ENCODE assay signal across 9 cellular contexts in the genomic region with DNA sequence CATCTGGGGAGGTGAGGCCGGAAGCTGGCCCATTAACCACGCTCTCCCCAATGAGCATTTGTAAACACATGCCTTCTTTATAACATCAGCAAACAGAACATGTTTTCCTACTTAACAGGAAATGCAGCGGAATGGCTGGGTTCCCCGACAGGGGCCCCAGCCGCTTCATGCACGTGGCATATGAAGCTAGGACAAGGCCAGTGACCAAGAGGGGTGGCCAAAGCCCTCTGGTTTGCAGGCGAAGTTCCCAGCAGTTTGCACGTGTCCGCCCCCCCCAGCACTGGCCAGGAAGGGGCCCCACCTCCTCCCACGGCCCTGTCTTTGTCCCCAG. TPM values are rescaled to one million over a fixed set of nuclear protein-coding genes. Genes with fewer than 3 reads are reported as not detected.
A peak's percentile ranks its signal among the peaks of the same experiment; 100 is the strongest.
DNase-seq lines count a peak whose midpoint lies in the region; ATAC-seq lines count a peak whose summit lies in the region.
"Had no signal": no experiment of that assay in that cellular context is flagged by ENCODE, and none has a peak within 500 bp of the region (broad histone marks: within the 10 kb centered on the region; RNA-seq: fewer than 3 reads in every experiment).

No MANE protein-coding gene starts in this region.

- no peaks in the 10 kb centered on the region for H3K36me3 ChIP-seq in mucosa of rectum (ENCODE audit: control insufficient read depth in 2 of 2, insufficient read depth in 2 of 2, low read length in 2 of 2)
- no peaks in the 10 kb centered on the region for H3K36me3 ChIP-seq in aorta (ENCODE audit: control insufficient read depth in 1 of 2, insufficient read depth in 2 of 2, low read length in 1 of 2)

- peaks cover 24% of the 10 kb centered on the region for H3K27me3 Mint-ChIP-seq in activated naive CD8-positive, alpha-beta T cell treated with anti-CD3 and anti-CD28 coated beads, Interleukin-2, amount 50 U/mL, for 24 hours
- H3K27me3 Mint-ChIP-seq in activated naive CD8-positive, alpha-beta T cell treated with anti-CD3 and anti-CD28 coated beads for 36 hours: peaks cover 21% of the 10 kb centered on the region

- peak overlapping the region; percentile 32 for H3K4me3 Mint-ChIP-seq in activated naive CD8-positive, alpha-beta T cell treated with anti-CD3 and anti-CD28 coated beads, Interleukin-2, amount 50 U/mL, for 24 hours
- no peak overlapping the region for H3K4me3 Mint-ChIP-seq in activated naive CD8-positive, alpha-beta T cell treated with anti-CD3 and anti-CD28 coated beads for 36 hours

- peak overlapping the region; percentile 51 to 74 for H3K27ac ChIP-seq in mucosa of rectum (ENCODE audit: low read depth in 2 of 2, low read length in 2 of 2)
- no peak overlapping the region for H3K27ac ChIP-seq in aorta (ENCODE audit: low read depth in 1 of 2, low read length in 2 of 2)

- DNase-seq in activated naive CD8-positive, alpha-beta T cell treated with anti-CD3 and anti-CD28 coated beads, Interleukin-2, amount 50 U/mL, for 24 hours: no peak
- no peak for DNase-seq in activated naive CD8-positive, alpha-beta T cell treated with anti-CD3 and anti-CD28 coated beads for 36 hours
- DNase-seq in dermis blood vessel endothelial cell: peak; percentile 53
- peak; percentile 55 to 62 for DNase-seq in aorta
- no peak for DNase-seq in activated naive CD4-positive, alpha-beta T cell (lab: John Stamatoyannopoulos, UW)
- no peak for DNase-seq in activated CD4-positive, alpha-beta T cell treated with anti-CD3 and anti-CD28 coated beads, Interleukin-2, amount 50 U/mL, for 48 hours

- no peaks in the 10 kb centered on the region for H3K36me3 Mint-ChIP-seq in activated naive CD8-positive, alpha-beta T cell treated with anti-CD3 and anti-CD28 coated beads, Interleukin-2, amount 50 U/mL, for 24 hours (ENCODE audit: low read depth)
- no peaks in the 10 kb centered on the region for H3K36me3 Mint-ChIP-seq in activated naive CD8-positive, alpha-beta T cell treated with anti-CD3 and anti-CD28 coated beads for 36 hours

- H3K9me3 ChIP-seq in mucosa of rectum (ENCODE audit: control insufficient read depth in 2 of 2, low read length in 2 of 2) (no peaks in the 10 kb centered on the region), aorta (ENCODE audit: control insufficient read depth, low read length) (no peaks in the 10 kb centered on the region)

- no peak for ATAC-seq in activated naive CD8-positive, alpha-beta T cell treated with anti-CD3 and anti-CD28 coated beads, Interleukin-2, amount 50 U/mL, for 24 hours
- ATAC-seq in aorta (ENCODE audit: low FRiP score) (no peak), GM18873 (IDR thresholded peaks at IDR 0.05; ENCODE audit: low FRiP score, unreplicated experiment) (no peak)

- H3K9me3 Mint-ChIP-seq in activated naive CD8-positive, alpha-beta T cell treated with anti-CD3 and anti-CD28 coated beads, Interleukin-2, amount 50 U/mL, for 24 hours: no peaks in the 10 kb centered on the region
- H3K9me3 Mint-ChIP-seq in activated naive CD8-positive, alpha-beta T cell treated with anti-CD3 and anti-CD28 coated beads for 36 hours: no peaks in the 10 kb centered on the region

- H3K4me3 ChIP-seq in mucosa of rectum (ENCODE audit: low read length in 2 of 2) (peak overlapping the region in 1 of 2 donors; percentile 56), aorta (ENCODE audit: low read length in 2 of 2) (no peak overlapping the region)

- H3K4me1 ChIP-seq in mucosa of rectum (ENCODE audit: control insufficient read depth in 2 of 2, insufficient read depth in 2 of 2, low read length in 2 of 2) (peaks cover 19 to 20% of the 10 kb centered on the region in 2 donors), aorta (ENCODE audit: control insufficient read depth in 1 of 2, insufficient read depth in 2 of 2, low read length in 2 of 2) (no peaks in the 10 kb centered on the region)

- peak overlapping the region; percentile 7 to 34 for H3K9ac ChIP-seq in mucosa of rectum (ENCODE audit: low read depth in 1 of 2, low read length in 2 of 2)

- 44 to 54% methylated on average over 10 of the region's 10 CpGs for WGBS in aorta, 2 donors

- no peaks in the 10 kb centered on the region for H3K27me3 ChIP-seq in mucosa of rectum (ENCODE audit: control insufficient read depth in 2 of 2, insufficient read depth in 2 of 2, low read length in 2 of 2)
- no peaks in the 10 kb centered on the region for H3K27me3 ChIP-seq in aorta (ENCODE audit: control insufficient read depth in 1 of 2, insufficient read depth in 2 of 2, low read length in 1 of 2)

- intact Hi-C loops in aorta (cut with DNase I): loop anchor here in 1 of 2 donors (10.0 kb wide), 1 partner anchor 118 kb away; no protein-coding TSS in a partner anchor

- H3K4me1 Mint-ChIP-seq in activated naive CD8-positive, alpha-beta T cell treated with anti-CD3 and anti-CD28 coated beads, Interleukin-2, amount 50 U/mL, for 24 hours: peaks cover 22% of the 10 kb centered on the region
- H3K4me1 Mint-ChIP-seq in activated naive CD8-positive, alpha-beta T cell treated with anti-CD3 and anti-CD28 coated beads for 36 hours: peaks cover 14% of the 10 kb centered on the region

- no peak overlapping the region for H3K27ac Mint-ChIP-seq in activated naive CD8-positive, alpha-beta T cell treated with anti-CD3 and anti-CD28 coated beads, Interleukin-2, amount 50 U/mL, for 24 hours
- H3K27ac Mint-ChIP-seq in activated naive CD8-positive, alpha-beta T cell treated with anti-CD3 and anti-CD28 coated beads for 36 hours: no peak overlapping the region

RNA-seq across cellular contexts. Expression of a gene that starts 38.7 kb away (rescaled TPM):
- not detected for total RNA-seq in activated naive CD8-positive, alpha-beta T cell treated with anti-CD3 and anti-CD28 coated beads for 36 hours
- total RNA-seq in dermis blood vessel endothelial cell (not detected in 2 replicates), aorta (not detected)
- polyA plus RNA-seq in aorta: not detected
- total RNA-seq: mucosa of gallbladder had no signal

Comparison
In these comparisons a context has a peak if more than half of its experiments do, and no peak if none do; other contexts are left out.
1. DNase-seq: peak in dermis blood vessel endothelial cell (single experiment) and aorta (2 of 2); none in activated naive CD8-positive, alpha-beta T cell treated with anti-CD3 and anti-CD28 coated beads, Interleukin-2, amount 50 U/mL, for 24 hours (single experiment), activated naive CD8-positive, alpha-beta T cell treated with anti-CD3 and anti-CD28 coated beads for 36 hours (single experiment), activated naive CD4-positive, alpha-beta T cell (0 of 4) and activated CD4-positive, alpha-beta T cell treated with anti-CD3 and anti-CD28 coated beads, Interleukin-2, amount 50 U/mL, for 48 hours (0 of 2).
2. H3K27ac ChIP-seq: peak in mucosa of rectum (2 of 2); none in aorta (0 of 2).